Comparison of ENCODE assay signal across 19 cellular contexts in genomic region chr13:75544681-75545333, GRCh38. TPM values are rescaled to one million over a fixed set of nuclear protein-coding genes. Genes with fewer than 3 reads are reported as not detected.
DNase-seq lines count a peak whose midpoint lies in the region; ATAC-seq, FAIRE-seq and TF ChIP-seq lines count a peak whose summit lies in the region.
"Had no signal": no experiment of that assay in that cellular context is flagged by ENCODE, and none has a peak within 500 bp of the region (broad histone marks: within the 10 kb centered on the region; RNA-seq: fewer than 3 reads in every experiment).

No MANE protein-coding gene starts in this region.

- peaks cover 2% of the 10 kb centered on the region for H3F3A ChIP-seq in neural progenitor cell (ENCODE audit: low read depth)

- H3K9ac ChIP-seq in mammary epithelial cell (ENCODE audit: insufficient read depth, low read length) (no peak overlapping the region), HepG2 (ENCODE audit: insufficient read depth, low read depth, low read length) (no peak overlapping the region), neural progenitor cell (no peak overlapping the region)
- H3K9ac ChIP-seq: BLaER1 treated with 17β-estradiol and CSF1 and Interleukin-3, amounts not matched to agents 10 nM and 100 nM had no signal

- POLR2A ChIA-PET in HepG2 (lab: Yijun Ruan, JAX), result interaction anchor here (0.7 kb wide), 1 partner anchor 124 kb away, joined by 3 read pairs; no protein-coding TSS in a partner anchor

- BruUV-seq in mammary epithelial cell (replicated peaks; lab: Mats Ljungman, UMichigan) (no TSS peak), HepG2 (replicated peaks; lab: Mats Ljungman, UMichigan) (no TSS peak)

- H3K9me3 Mint-ChIP-seq in T-helper 2 cell treated with Interferon-gamma antibody and Interleukin-4, amounts not matched to agents 5 μg/mL and 100 μg/mL, for 36 hours, result no peaks in the 10 kb centered on the region
- H3K9me3 Mint-ChIP-seq in neural progenitor cell, result no peaks in the 10 kb centered on the region
- H3K9me3 Mint-ChIP-seq in activated T-cell treated with anti-CD3 and anti-CD28 coated beads, Interleukin-2, amount 50 U/mL, for 4 hours, result no peaks in the 10 kb centered on the region

- TF ChIP-seq EP300 in Ishikawa (IDR thresholded peaks at IDR 0.05; ENCODE audit: borderline replicate concordance) (no peak), HepG2 (IDR thresholded peaks at IDR 0.05; ENCODE audit: low read depth in 2 of 2, low read length in 2 of 2) (no peak), HepG2 (CRISPR knock-in tag; IDR thresholded peaks at IDR 0.05; ENCODE audit: borderline replicate concordance) (no peak)

- TF ChIP-seq RAD21 in Ishikawa (IDR thresholded peaks at IDR 0.05; ENCODE audit: low read depth) (no peak), HepG2 (CRISPR knock-in tag; IDR thresholded peaks at IDR 0.05) (no peak)

- H3K4me1 ChIP-seq in mammary epithelial cell (ENCODE audit: insufficient read depth, low read length), result peaks cover 13% of the 10 kb centered on the region
- peaks cover 49% of the 10 kb centered on the region for H3K4me1 ChIP-seq in HepG2 (ENCODE audit: insufficient read depth, low read length)
- peaks cover 4% of the 10 kb centered on the region for H3K4me1 ChIP-seq in neural progenitor cell
- H3K4me1 ChIP-seq: prostate gland had no signal

- intact Hi-C loops in mammary epithelial cell (cut with micrococcal nuclease), result no loop called here
- intact Hi-C loops in HepG2 (cut with micrococcal nuclease; ENCODE audit: unreplicated experiment), result loop anchor here (5.0 kb wide), 2 partner anchors 188 to 243 kb away; no protein-coding TSS in a partner anchor

- H3K36me3 Mint-ChIP-seq in T-helper 2 cell treated with Interferon-gamma antibody and Interleukin-4, amounts not matched to agents 5 μg/mL and 100 μg/mL, for 36 hours (ENCODE audit: low read depth), result no peaks in the 10 kb centered on the region
- no peaks in the 10 kb centered on the region for H3K36me3 Mint-ChIP-seq in neural progenitor cell
- no peaks in the 10 kb centered on the region for H3K36me3 Mint-ChIP-seq in activated T-cell treated with anti-CD3 and anti-CD28 coated beads, Interleukin-2, amount 50 U/mL, for 4 hours (ENCODE audit: insufficient read depth)

- H3K36me3 ChIP-seq in mammary epithelial cell (ENCODE audit: insufficient read depth, low read length), result no peaks in the 10 kb centered on the region
- no peaks in the 10 kb centered on the region for H3K36me3 ChIP-seq in HepG2 (replicated peaks in 1 of 2; ENCODE audit: control insufficient read depth in 1 of 2, insufficient read depth in 2 of 2, low read length in 2 of 2)
- no peaks in the 10 kb centered on the region for H3K36me3 ChIP-seq in neural progenitor cell
- H3K36me3 ChIP-seq: BLaER1 treated with 17β-estradiol and CSF1 and Interleukin-3, amounts not matched to agents 10 nM and 100 nM; prostate gland had no signal

- CTCF ChIA-PET in mammary epithelial cell (lab: Charles Lee; ENCODE audit: low non-redundant PET) (no interaction called here), HepG2 (lab: Yijun Ruan, JAX; ENCODE audit: low intra/inter-chr PET ratio, low total read pairs) (no interaction called here)

- H3K4me1 Mint-ChIP-seq in T-helper 2 cell treated with Interferon-gamma antibody and Interleukin-4, amounts not matched to agents 5 μg/mL and 100 μg/mL, for 36 hours (ENCODE audit: low read depth), result peaks cover 6% of the 10 kb centered on the region
- peaks cover 6% of the 10 kb centered on the region for H3K4me1 Mint-ChIP-seq in neural progenitor cell
- H3K4me1 Mint-ChIP-seq in activated T-cell treated with anti-CD3 and anti-CD28 coated beads, Interleukin-2, amount 50 U/mL, for 4 hours (ENCODE audit: low read depth), result peaks cover 8% of the 10 kb centered on the region

- H2AFZ ChIP-seq in mammary epithelial cell (ENCODE audit: low read depth, low read length) (no peak overlapping the region), HepG2 (ENCODE audit: low read length) (no peak overlapping the region), neural progenitor cell (replicated peaks) (no peak overlapping the region)

- DNase-seq in AG09309 (ENCODE audit: low read depth) (peak; percentile 75), mammary epithelial cell (peak; percentile 66), HepG2 (ENCODE audit: low spot score) (peak; percentile 78), neural progenitor cell (ENCODE audit: low spot score) (no peak)
- no peak for DNase-seq in T-helper 2 cell treated with Interferon-gamma antibody and Interleukin-4, amounts not matched to agents 5 μg/mL and 100 μg/mL, for 36 hours (ENCODE audit: low spot score)
- no peak for DNase-seq in activated T-cell treated with anti-CD3 and anti-CD28 coated beads, Interleukin-2, amount 50 U/mL, for 4 hours
- DNase-seq: aorta; DMS79 treated with DMSO at 0.1 percent for 48 hours; dorsolateral prefrontal cortex; NCI-H187 treated with DMSO at 0.1 percent for 48 hours; NCI-H526; stimulated activated CD4-positive, alpha-beta T cell treated with anti-CD3 and anti-CD28 coated beads, Interleukin-15, amount 100 ng/mL, for 24 hours had no signal

- dilution Hi-C loops in mammary epithelial cell (cut with HindIII; ENCODE audit: low sequenced_read_pairs), result no loop called here

- WGBS in mammary epithelial cell (ENCODE audit: low coverage, missing lambda C conversion rate), result 73% methylated on average over 10 of the region's 10 CpGs
- 73% methylated on average over 10 of the region's 10 CpGs for WGBS in HepG2 (ENCODE audit: low lambda C conversion rate)

- H4K20me1 ChIP-seq in mammary epithelial cell (ENCODE audit: insufficient read depth, low read length) (no peaks in the 10 kb centered on the region), HepG2 (ENCODE audit: insufficient read depth, low read length) (no peaks in the 10 kb centered on the region), neural progenitor cell (ENCODE audit: low read depth) (no peaks in the 10 kb centered on the region)
- H4K20me1 ChIP-seq: BLaER1 treated with 17β-estradiol and CSF1 and Interleukin-3, amounts not matched to agents 10 nM and 100 nM had no signal

- no peak overlapping the region for H3K4me3 ChIP-seq in AG09309 (ENCODE audit: control insufficient read depth, low read depth, low read length)
- no peak overlapping the region for H3K4me3 ChIP-seq in mammary epithelial cell (replicated peaks in 1 of 3; ENCODE audit: insufficient read depth in 1 of 3, low read depth in 2 of 3, low read length in 3 of 3)
- no peak overlapping the region for H3K4me3 ChIP-seq in HepG2 (replicated peaks in 1 of 3; ENCODE audit: insufficient read depth in 1 of 3, low read depth in 2 of 3, low read length in 3 of 3)
- H3K4me3 ChIP-seq in neural progenitor cell, result no peak overlapping the region
- H3K4me3 ChIP-seq: BLaER1 treated with 17β-estradiol and CSF1 and Interleukin-3, amounts not matched to agents 10 nM and 100 nM; dorsolateral prefrontal cortex; K562; prostate gland had no signal

- no peak overlapping the region for H3K4me2 ChIP-seq in mammary epithelial cell (ENCODE audit: insufficient read depth, low read depth, low read length)
- no peak overlapping the region for H3K4me2 ChIP-seq in HepG2 (ENCODE audit: low read depth, low read length)
- H3K4me2 ChIP-seq in neural progenitor cell, result no peak overlapping the region
- H3K4me2 ChIP-seq: BLaER1 treated with 17β-estradiol and CSF1 and Interleukin-3, amounts not matched to agents 10 nM and 100 nM had no signal

- no peak for TF ChIP-seq POLR2A in HepG2 (IDR thresholded peaks at IDR 0.05; ENCODE audit: insufficient read depth in 1 of 2, low read depth in 2 of 2, low read length in 2 of 2)

- H3K4me3 Mint-ChIP-seq in T-helper 2 cell treated with Interferon-gamma antibody and Interleukin-4, amounts not matched to agents 5 μg/mL and 100 μg/mL, for 36 hours, result no peak overlapping the region
- no peak overlapping the region for H3K4me3 Mint-ChIP-seq in neural progenitor cell
- H3K4me3 Mint-ChIP-seq in activated T-cell treated with anti-CD3 and anti-CD28 coated beads, Interleukin-2, amount 50 U/mL, for 4 hours, result no peak overlapping the region

- H3K27ac Mint-ChIP-seq in T-helper 2 cell treated with Interferon-gamma antibody and Interleukin-4, amounts not matched to agents 5 μg/mL and 100 μg/mL, for 36 hours, result no peak overlapping the region
- no peak overlapping the region for H3K27ac Mint-ChIP-seq in neural progenitor cell

- in situ Hi-C loops in mammary epithelial cell (cut with MboI; ENCODE audit: low sequenced_read_pairs in 2 of 2) (loop anchor here in 1 of 2 donors (10.0 kb wide), 1 partner anchor 180 kb away; no protein-coding TSS in a partner anchor), HepG2 (cut with HindIII; ENCODE audit: extremely low pct_ligation_motif_present, low pct_unique_long_range_greater_than_20kb) (loop anchor here (5.0 to 10.0 kb wide), 2 partner anchors 58 to 170 kb away; no protein-coding TSS in a partner anchor)

- H3K79me2 ChIP-seq in mammary epithelial cell (ENCODE audit: insufficient read depth, low read length) (peaks cover 2% of the 10 kb centered on the region), HepG2 (ENCODE audit: insufficient read depth, low read length) (peaks cover 1% of the 10 kb centered on the region), neural progenitor cell (ENCODE audit: low read depth) (no peaks in the 10 kb centered on the region)

- no peaks in the 10 kb centered on the region for H3K27me3 Mint-ChIP-seq in T-helper 2 cell treated with Interferon-gamma antibody and Interleukin-4, amounts not matched to agents 5 μg/mL and 100 μg/mL, for 36 hours (ENCODE audit: low read depth)
- H3K27me3 Mint-ChIP-seq in neural progenitor cell (ENCODE audit: insufficient read depth, low read depth), result peaks cover 3% of the 10 kb centered on the region
- H3K27me3 Mint-ChIP-seq in activated T-cell treated with anti-CD3 and anti-CD28 coated beads, Interleukin-2, amount 50 U/mL, for 4 hours (ENCODE audit: low read depth), result no peaks in the 10 kb centered on the region

- H3K27ac ChIP-seq in mammary epithelial cell (ENCODE audit: insufficient read depth, low read depth, low read length) (no peak overlapping the region), HepG2 (ENCODE audit: extremely low read length, insufficient read depth, low read length) (no peak overlapping the region), neural progenitor cell (no peak overlapping the region)
- H3K27ac ChIP-seq: BLaER1 treated with 17β-estradiol and CSF1 and Interleukin-3, amounts not matched to agents 10 nM and 100 nM; dorsolateral prefrontal cortex; prostate gland had no signal

- ATAC-seq in HepG2, result no peak
- no peak for ATAC-seq in activated T-cell treated with anti-CD3 and anti-CD28 coated beads, Interleukin-2, amount 50 U/mL, for 4 hours
- ATAC-seq in HG03342 (IDR thresholded peaks at IDR 0.05; ENCODE audit: unreplicated experiment), result no peak
- ATAC-seq: K562 had no signal

- H3K9me3 ChIP-seq in mammary epithelial cell (replicated peaks; ENCODE audit: insufficient read depth, low read length), result no peaks in the 10 kb centered on the region
- no peaks in the 10 kb centered on the region for H3K9me3 ChIP-seq in HepG2 (ENCODE audit: low read length)
- H3K9me3 ChIP-seq in neural progenitor cell (ENCODE audit: low read depth), result no peaks in the 10 kb centered on the region
- H3K9me3 ChIP-seq: BLaER1 treated with 17β-estradiol and CSF1 and Interleukin-3, amounts not matched to agents 10 nM and 100 nM; prostate gland had no signal

- no peak for FAIRE-seq in HepG2 (lab: Jason Lieb, UNC)
- FAIRE-seq: K562, keratinocyte, RCC 7860 had no signal

- H3K27me3 ChIP-seq in mammary epithelial cell (ENCODE audit: insufficient read depth, low read length), result no peaks in the 10 kb centered on the region
- no peaks in the 10 kb centered on the region; a peak in 1 of 5 replicates for H3K27me3 ChIP-seq in HepG2 (ENCODE audit: control insufficient read depth in 1 of 2, insufficient read depth in 2 of 2, low read length in 2 of 2)
- H3K27me3 ChIP-seq in neural progenitor cell, result no peaks in the 10 kb centered on the region
- H3K27me3 ChIP-seq: BLaER1 treated with 17β-estradiol and CSF1 and Interleukin-3, amounts not matched to agents 10 nM and 100 nM; dorsolateral prefrontal cortex had no signal

- TF ChIP-seq CTCF in AG09309 (IDR thresholded peaks at IDR 0.05; ENCODE audit: control insufficient read depth, insufficient read depth, low read depth, low read length, missing control alignments) (no peak), mammary epithelial cell (conservative IDR thresholded peaks at IDR 0.05 in 1 of 2, IDR thresholded peaks at IDR 0.05 in 1 of 2; ENCODE audit: extremely low read depth in 1 of 2, insufficient read depth in 1 of 2, low read depth in 1 of 2, low read length in 2 of 2) (no peak), HepG2 (CRISPR knock-in tag; IDR thresholded peaks at IDR 0.05) (no peak), neural progenitor cell (IDR thresholded peaks at IDR 0.05) (no peak)

RNA-seq across cellular contexts. Expression of gene UCHL3, which starts 4.8 kb away (rescaled TPM):
- total RNA-seq in mammary epithelial cell, result 10 to 100 TPM; 82.3 to 85.4 TPM
- polyA plus RNA-seq in mammary epithelial cell, result 84.5 TPM
- 45.0 TPM for polyA minus RNA-seq in mammary epithelial cell
- total RNA-seq in HepG2 (2016; rRNA removed; fragmentation: Illumina TruSeq; extraction: Trizol), result 93.3 and 123 TPM in 2 replicates
- total RNA-seq in HepG2 (2016; cell fraction: cytosol; rRNA removed; fragmentation: Illumina TruSeq; extraction: Trizol; ENCODE audit: low read depth), result 82.5 and 87.8 TPM in 2 replicates
- 92.3 and 138 TPM in 2 replicates for total RNA-seq in HepG2 (2016; cell fraction: insoluble cytoplasmic fraction; rRNA removed; fragmentation: Illumina TruSeq; extraction: Trizol)
- total RNA-seq in HepG2 (2016; cell fraction: membrane; rRNA removed; fragmentation: Illumina TruSeq; extraction: Trizol), result 68.3 and 73.9 TPM in 2 replicates
- total RNA-seq in HepG2 (2016; cell fraction: nucleus; rRNA removed; fragmentation: Illumina TruSeq; extraction: Trizol), result 37.1 and 40.3 TPM in 2 replicates
- 31.1 and 36.2 TPM in 2 replicates for polyA plus RNA-seq in HepG2 (2011; rRNA removed)
- polyA plus RNA-seq in HepG2 (2011; cell fraction: cytosol; rRNA removed), result 15.7 and 23.5 TPM in 2 replicates
- polyA plus RNA-seq in HepG2 (2011; cell fraction: nucleus; rRNA removed), result 4.5 and 6.3 TPM in 2 replicates
- polyA plus RNA-seq in HepG2 (2012), result 33.4 and 35.9 TPM in 2 replicates
- polyA plus RNA-seq in HepG2 (2016; cell fraction: cytosol; fragmentation: Illumina TruSeq; extraction: Trizol; ENCODE audit: low read depth), result 60.9 and 71.4 TPM in 2 replicates
- 138 and 144 TPM in 2 replicates for polyA plus RNA-seq in HepG2 (2016; cell fraction: insoluble cytoplasmic fraction; fragmentation: Illumina TruSeq; extraction: Trizol; ENCODE audit: low read depth)
- polyA plus RNA-seq in HepG2 (2016; cell fraction: membrane; fragmentation: Illumina TruSeq; extraction: Trizol; ENCODE audit: low read depth), result 57.9 and 64.7 TPM in 2 replicates
- polyA plus RNA-seq in HepG2 (2016; cell fraction: nucleus; fragmentation: Illumina TruSeq; extraction: Trizol; ENCODE audit: insufficient read depth, low read depth), result 53.6 and 63.6 TPM in 2 replicates
- 2.7 and 5.8 TPM in 2 replicates for polyA minus RNA-seq in HepG2 (2011; rRNA and poly(A)+ RNA removed; ENCODE audit: low replicate concordance)
- polyA minus RNA-seq in HepG2 (2011; cell fraction: cytosol; rRNA and poly(A)+ RNA removed), result 10.5 and 16.3 TPM in 2 replicates
- 10.6 and 12.6 TPM in 2 replicates for polyA minus RNA-seq in HepG2 (2011; cell fraction: nucleus; rRNA and poly(A)+ RNA removed)
- total RNA-seq in neural progenitor cell (ENCODE audit: low replicate concordance), result 24.2 and 44.6 TPM in 2 replicates
- total RNA-seq in activated T-cell treated with anti-CD3 and anti-CD28 coated beads, Interleukin-2, amount 50 U/mL, for 4 hours, result 10 to 100 TPM; 48.7 to 56.6 (median 51.9) TPM

RNA-seq across cellular contexts. Expression of gene COMMD6, which starts 7.2 kb away (rescaled TPM):
- total RNA-seq in mammary epithelial cell (100 to 1,000 TPM in 1 of 2 donors, 10 to 100 TPM in 1; 27.3 to 115 TPM), HepG2 (2016; rRNA removed; fragmentation: Illumina TruSeq; extraction: Trizol) (97.0 and 110 TPM in 2 replicates), neural progenitor cell (ENCODE audit: low replicate concordance) (77.5 and 123 TPM in 2 replicates)
- polyA plus RNA-seq in mammary epithelial cell (53.0 TPM), HepG2 (2011; rRNA removed) (163 and 164 TPM in 2 replicates)
- 7.2 TPM for polyA minus RNA-seq in mammary epithelial cell
- total RNA-seq in HepG2 (2016; cell fraction: cytosol; rRNA removed; fragmentation: Illumina TruSeq; extraction: Trizol; ENCODE audit: low read depth), result 189 and 199 TPM in 2 replicates
- 92.2 and 119 TPM in 2 replicates for total RNA-seq in HepG2 (2016; cell fraction: insoluble cytoplasmic fraction; rRNA removed; fragmentation: Illumina TruSeq; extraction: Trizol)
- 218 and 223 TPM in 2 replicates for total RNA-seq in HepG2 (2016; cell fraction: membrane; rRNA removed; fragmentation: Illumina TruSeq; extraction: Trizol)
- 34.9 and 44.4 TPM in 2 replicates for total RNA-seq in HepG2 (2016; cell fraction: nucleus; rRNA removed; fragmentation: Illumina TruSeq; extraction: Trizol)
- polyA plus RNA-seq in HepG2 (2011; cell fraction: cytosol; rRNA removed), result 22.4 and 31.7 TPM in 2 replicates
- polyA plus RNA-seq in HepG2 (2011; cell fraction: nucleus; rRNA removed), result 6.4 and 12.7 TPM in 2 replicates
- 161 TPM in 2 replicates for polyA plus RNA-seq in HepG2 (2012)
- polyA plus RNA-seq in HepG2 (2016; cell fraction: cytosol; fragmentation: Illumina TruSeq; extraction: Trizol; ENCODE audit: low read depth), result 256 and 272 TPM in 2 replicates
- polyA plus RNA-seq in HepG2 (2016; cell fraction: insoluble cytoplasmic fraction; fragmentation: Illumina TruSeq; extraction: Trizol; ENCODE audit: low read depth), result 122 and 128 TPM in 2 replicates
- 231 and 243 TPM in 2 replicates for polyA plus RNA-seq in HepG2 (2016; cell fraction: membrane; fragmentation: Illumina TruSeq; extraction: Trizol; ENCODE audit: low read depth)
- 58.8 and 75.2 TPM in 2 replicates for polyA plus RNA-seq in HepG2 (2016; cell fraction: nucleus; fragmentation: Illumina TruSeq; extraction: Trizol; ENCODE audit: insufficient read depth, low read depth)
- 19.3 and 31.6 TPM in 2 replicates for polyA minus RNA-seq in HepG2 (2011; rRNA and poly(A)+ RNA removed; ENCODE audit: low replicate concordance)
- polyA minus RNA-seq in HepG2 (2011; cell fraction: cytosol; rRNA and poly(A)+ RNA removed), result 7.7 and 9.1 TPM in 2 replicates
- 8.2 and 11.2 TPM in 2 replicates for polyA minus RNA-seq in HepG2 (2011; cell fraction: nucleus; rRNA and poly(A)+ RNA removed)
- 10 to 100 TPM; 72.8 to 82.5 (median 74.3) TPM for total RNA-seq in activated T-cell treated with anti-CD3 and anti-CD28 coated beads, Interleukin-2, amount 50 U/mL, for 4 hours

Comparison
In these comparisons a context has a peak if more than half of its experiments do, and no peak if none do; other contexts are left out.
1. DNase-seq: peak in AG09309 (single experiment), mammary epithelial cell (single experiment) and HepG2 (single experiment); none in T-helper 2 cell treated with Interferon-gamma antibody and Interleukin-4, amounts not matched to agents 5 μg/mL and 100 μg/mL, for 36 hours (single experiment), neural progenitor cell (single experiment) and activated T-cell treated with anti-CD3 and anti-CD28 coated beads, Interleukin-2, amount 50 U/mL, for 4 hours (single experiment).